Comparison of ENCODE assay signal across 8 cellular contexts in genomic region chr18:50286391-50287027, GRCh38. TPM values are rescaled to one million over a fixed set of nuclear protein-coding genes. Genes with fewer than 3 reads are reported as not detected.
DNase-seq lines count a peak whose midpoint lies in the region; ATAC-seq and TF ChIP-seq lines count a peak whose summit lies in the region.

No MANE protein-coding gene starts in this region.

- H3K4me1 ChIP-seq in endodermal cell (ENCODE audit: control insufficient read depth, insufficient read depth, low read length), result no peaks in the 10 kb centered on the region

- no peak overlapping the region for H2AFZ ChIP-seq in SU-DHL-6 (ENCODE audit: low read depth, low read length, severe bottlenecking)

- peaks cover 6% of the 10 kb centered on the region; the same call in 1 of the 2 replicates for H4K20me1 ChIP-seq in SU-DHL-6 (ENCODE audit: low read depth, low read length)

- POLR2A ChIA-PET in AG04449 (lab: Yijun Ruan, JAX), result no interaction called here

- CTCF ChIA-PET in AG04449 (lab: Yijun Ruan, JAX), result no interaction called here

- H3K4me3 Mint-ChIP-seq in endodermal cell (peak overlapping the region; percentile 96), nephron progenitor cell (peak overlapping the region; percentile 97)

- H3K36me3 Mint-ChIP-seq in endodermal cell (ENCODE audit: low read depth), result peaks cover 39% of the 10 kb centered on the region
- H3K36me3 Mint-ChIP-seq in nephron progenitor cell (ENCODE audit: low read depth), result peaks cover 35% of the 10 kb centered on the region

- ATAC-seq in GM18511 (IDR thresholded peaks at IDR 0.05; ENCODE audit: unreplicated experiment) (no peak), GM21381 (IDR thresholded peaks at IDR 0.05; ENCODE audit: unreplicated experiment) (no peak)

- peaks cover 14% of the 10 kb centered on the region for H3F3A ChIP-seq in SU-DHL-6 (ENCODE audit: insufficient read depth)

- peak overlapping the region; percentile 82 for H3K9ac ChIP-seq in SU-DHL-6 (ENCODE audit: low read length)
- H3K9ac ChIP-seq in endodermal cell (ENCODE audit: extremely low read depth, low read length, poor library complexity, severe bottlenecking), result peak overlapping the region; percentile 64

- H3K27ac ChIP-seq in SU-DHL-6 (ENCODE audit: low read depth, low read length), result peak overlapping the region; percentile 77; the same call in 1 of the 2 replicates
- H3K27ac ChIP-seq in endodermal cell (ENCODE audit: low read depth, low read length), result no peak overlapping the region

- H3K36me3 ChIP-seq in SU-DHL-6 (ENCODE audit: low read length) (no peaks in the 10 kb centered on the region), endodermal cell (ENCODE audit: control insufficient read depth, insufficient read depth, low read length) (peaks cover 17% of the 10 kb centered on the region)

- H3K79me2 ChIP-seq in SU-DHL-6 (ENCODE audit: insufficient read depth, low read length), result peaks cover 21% of the 10 kb centered on the region

- H3K4me1 Mint-ChIP-seq in endodermal cell (peaks cover 18% of the 10 kb centered on the region), nephron progenitor cell (peaks cover 28% of the 10 kb centered on the region)

- H3K9me3 ChIP-seq in SU-DHL-6 (ENCODE audit: insufficient read depth, low read length) (no peaks in the 10 kb centered on the region), endodermal cell (ENCODE audit: control insufficient read depth, low read length) (no peaks in the 10 kb centered on the region)

- H3K27me3 ChIP-seq in SU-DHL-6 (ENCODE audit: low read length), result no peaks in the 10 kb centered on the region
- H3K27me3 ChIP-seq in endodermal cell (ENCODE audit: control insufficient read depth, insufficient read depth, low read length, poor library complexity, severe bottlenecking), result no peaks in the 10 kb centered on the region

- H3K4me2 ChIP-seq in SU-DHL-6 (ENCODE audit: low read depth, low read length, poor library complexity, severe bottlenecking), result peak overlapping the region; percentile 54

- 35 to 74% methylated on average over 5 to 23 of the region's 23 CpGs for WGBS in endodermal cell (ENCODE audit: insufficient coverage in 1 of 2, insufficient read length in 1 of 2), 2 experiments

- no peaks in the 10 kb centered on the region for H3K9me3 Mint-ChIP-seq in endodermal cell
- no peaks in the 10 kb centered on the region for H3K9me3 Mint-ChIP-seq in nephron progenitor cell

- peak overlapping the region; percentile 92 for H3K4me3 ChIP-seq in AG04449 (ENCODE audit: low read depth, low read length)
- H3K4me3 ChIP-seq in SU-DHL-6 (ENCODE audit: insufficient read depth, low read length, poor library complexity, severe bottlenecking), result peak overlapping the region; percentile 80
- H3K4me3 ChIP-seq in endodermal cell (ENCODE audit: low read length), result peak overlapping the region; percentile 90

- TF ChIP-seq CTCF in AG04449 (IDR thresholded peaks at IDR 0.05; ENCODE audit: insufficient read depth, low read length, missing control alignments), result no peak
- no peak for TF ChIP-seq CTCF in SU-DHL-6 (IDR thresholded peaks at IDR 0.05; ENCODE audit: insufficient read depth, low read length, poor library complexity, severe bottlenecking)
- no peak for TF ChIP-seq CTCF in endodermal cell (conservative IDR thresholded peaks at IDR 0.05)
- TF ChIP-seq CTCF in nephron progenitor cell (IDR thresholded peaks at IDR 0.05), result no peak
- no peak for TF ChIP-seq CTCF in GM20000 (IDR thresholded peaks at IDR 0.05; ENCODE audit: extremely low read depth, missing control alignments)

- H3K27me3 Mint-ChIP-seq in endodermal cell (ENCODE audit: insufficient read depth), result no peaks in the 10 kb centered on the region
- peaks cover 6% of the 10 kb centered on the region for H3K27me3 Mint-ChIP-seq in nephron progenitor cell (ENCODE audit: low read depth, poor library complexity)

- DNase-seq in AG04449 (ENCODE audit: low read depth, low spot score) (no peak), H4 (ENCODE audit: low spot score) (peak; percentile 44), endodermal cell (peak; percentile 68), nephron progenitor cell (peak; percentile 38), GM20000 (ENCODE audit: low spot score) (no peak)

- H3K27ac Mint-ChIP-seq in endodermal cell, result no peak overlapping the region
- peak overlapping the region; percentile 61 for H3K27ac Mint-ChIP-seq in nephron progenitor cell

- H3K9me2 ChIP-seq in SU-DHL-6 (replicated peaks; ENCODE audit: insufficient read depth, low read length), result no peaks in the 10 kb centered on the region

RNA-seq across cellular contexts. Expression of gene CXXC1, which starts 1.0 kb away (rescaled TPM):
- total RNA-seq in H4 (2014; rRNA removed; shearing (Covaris generic)), result 22.7 and 25.3 TPM in 2 replicates
- 100 to 1,000 TPM in 1 of 2 donors, 10 to 100 TPM in 1; 93.1 to 102 TPM for total RNA-seq in endodermal cell
- 65.0 TPM for polyA plus RNA-seq in endodermal cell (2013, experiment 1 of 2)
- 62.4 TPM for polyA plus RNA-seq in endodermal cell (2013, experiment 2 of 2)

RNA-seq across cellular contexts. Expression of gene MBD1, which starts 5.2 kb away (rescaled TPM):
- total RNA-seq in H4 (2014; rRNA removed; shearing (Covaris generic)), result 28.4 and 36.2 TPM in 2 replicates
- total RNA-seq in endodermal cell, result 10 to 100 TPM; 77.1 to 79.6 TPM
- polyA plus RNA-seq in endodermal cell (2013, experiment 1 of 2), result 56.2 TPM
- polyA plus RNA-seq in endodermal cell (2013, experiment 2 of 2), result 45.2 TPM

RNA-seq across cellular contexts. Expression of gene CFAP53, which starts 20.2 kb away (rescaled TPM):
- total RNA-seq in H4 (2014; rRNA removed; shearing (Covaris generic)), result 1.0 TPM in 1 of 2 replicates, not detected in the other
- total RNA-seq in endodermal cell, result under 1 TPM; 0.37 to 0.66 TPM
- 0.89 TPM for polyA plus RNA-seq in endodermal cell (2013, experiment 1 of 2)
- 1.2 TPM for polyA plus RNA-seq in endodermal cell (2013, experiment 2 of 2)

Comparison
In these comparisons a context has a peak if more than half of its experiments do, and no peak if none do; other contexts are left out.
1. DNase-seq: peak in H4 (single experiment), endodermal cell (single experiment) and nephron progenitor cell (single experiment); none in AG04449 (single experiment) and GM20000 (single experiment).
2. Peak in every context shown above with its lines, with median percentiles within 50 percentile points of each other: H3K4me3 ChIP-seq.